In genomic region chr6:142942805-142943227, GRCh38 we compare ENCODE assay signal across 8 cellular contexts. TPM values are rescaled to one million over a fixed set of nuclear protein-coding genes. Genes with fewer than 3 reads are reported as not detected.
A peak's percentile ranks its signal among the peaks of the same experiment; 100 is the strongest.
DNase-seq lines count a peak whose midpoint lies in the region; ATAC-seq and TF ChIP-seq lines count a peak whose summit lies in the region.

No MANE protein-coding gene starts in this region.

- no peak for TF ChIP-seq EP300 in tibial nerve (IDR thresholded peaks at IDR 0.05)

- H3K36me3 Mint-ChIP-seq in activated CD8-positive, alpha-beta T cell treated with anti-CD3 and anti-CD28 coated beads, Interleukin-2, amount 10 ng/mL, durations not matched to agents 7 days and 5 days (ENCODE audit: low read depth): peaks cover 22% of the 10 kb centered on the region

- peaks cover 0 to 35% (median 10%) of the 10 kb centered on the region in 4 donors for H3K4me1 ChIP-seq in tibial nerve

- H3K4me3 ChIP-seq in tibial nerve: no peak overlapping the region

- no peaks in the 10 kb centered on the region for H3K27me3 ChIP-seq in tibial nerve

- H3K36me3 ChIP-seq in tibial nerve: no peaks in the 10 kb centered on the region

- DNase-seq in DMS53 (lab: John Stamatoyannopoulos, UW) (peak; percentile 73), HuH-7 (ENCODE audit: low spot score) (peak; percentile 41), iris pigment epithelial cell (ENCODE audit: low read depth) (peak; percentile 71), tibial nerve (ENCODE audit: low spot score in 2 of 2) (no peak), NCI-H146 treated with DMSO at 0.1 percent for 48 hours (lab: John Stamatoyannopoulos, UW; ENCODE audit: unreplicated experiment) (no peak)
- DNase-seq in activated CD8-positive, alpha-beta T cell treated with anti-CD3 and anti-CD28 coated beads, Interleukin-2, amount 10 ng/mL, durations not matched to agents 7 days and 5 days: no peak

- peak overlapping the region; percentile 100 for H3K4me3 Mint-ChIP-seq in activated CD8-positive, alpha-beta T cell treated with anti-CD3 and anti-CD28 coated beads, Interleukin-2, amount 10 ng/mL, durations not matched to agents 7 days and 5 days

- TF ChIP-seq POLR2A in tibial nerve (IDR thresholded peaks at IDR 0.05): no peak

- CTCF ChIA-PET in activated CD8-positive, alpha-beta T cell treated with anti-CD3 and anti-CD28 coated beads, Interleukin-2, amount 10 ng/mL, durations not matched to agents 7 days and 5 days (lab: Charles Lee): interaction anchor here (0.8 to 3.2 kb wide), 19 partner anchors 8 to 123 kb away, joined by 3 to 22 read pairs (median 4); no protein-coding TSS in a partner anchor

- WGBS in tibial nerve, 2 donors: 50 to 55% methylated on average over 3 of the region's 3 CpGs

- no peaks in the 10 kb centered on the region for H3K9me3 ChIP-seq in tibial nerve

- no peaks in the 10 kb centered on the region for H3K9me3 Mint-ChIP-seq in activated CD8-positive, alpha-beta T cell treated with anti-CD3 and anti-CD28 coated beads, Interleukin-2, amount 10 ng/mL, durations not matched to agents 7 days and 5 days (ENCODE audit: insufficient read depth)

- H3K4me1 Mint-ChIP-seq in activated CD8-positive, alpha-beta T cell treated with anti-CD3 and anti-CD28 coated beads, Interleukin-2, amount 10 ng/mL, durations not matched to agents 7 days and 5 days (ENCODE audit: low read depth): peaks cover 62% of the 10 kb centered on the region

- ATAC-seq in activated CD8-positive, alpha-beta T cell treated with anti-CD3 and anti-CD28 coated beads, Interleukin-2, amount 10 ng/mL, durations not matched to agents 7 days and 5 days: no peak
- ATAC-seq in HG03280 (IDR thresholded peaks at IDR 0.05; ENCODE audit: unreplicated experiment): no peak
- no peak for ATAC-seq in HG03571 (IDR thresholded peaks at IDR 0.05; ENCODE audit: unreplicated experiment)

- H3K27ac ChIP-seq in tibial nerve: peak overlapping the region in 2 of 4 donors; percentile 95 to 99

- peak overlapping the region; percentile 100 for H3K27ac Mint-ChIP-seq in activated CD8-positive, alpha-beta T cell treated with anti-CD3 and anti-CD28 coated beads, Interleukin-2, amount 10 ng/mL, durations not matched to agents 7 days and 5 days

- TF ChIP-seq CTCF in tibial nerve (IDR thresholded peaks at IDR 0.05): peak; percentile 39 to 62 (median 51)

- POLR2A ChIA-PET in activated CD8-positive, alpha-beta T cell treated with anti-CD3 and anti-CD28 coated beads, Interleukin-2, amount 10 ng/mL, durations not matched to agents 7 days and 5 days (lab: Charles Lee): interaction anchor here (0.6 to 4.0 kb wide), 15 partner anchors 8 to 100 kb away, joined by 3 to 59 read pairs (median 8); no protein-coding TSS in a partner anchor

- H3K27me3 Mint-ChIP-seq in activated CD8-positive, alpha-beta T cell treated with anti-CD3 and anti-CD28 coated beads, Interleukin-2, amount 10 ng/mL, durations not matched to agents 7 days and 5 days (ENCODE audit: low read depth): peaks cover 3% of the 10 kb centered on the region

RNA-seq across cellular contexts. Expression of gene HIVEP2, which starts 2.2 kb away (rescaled TPM):
- 10 to 100 TPM; 22.8 to 23.1 TPM for total RNA-seq in activated CD8-positive, alpha-beta T cell treated with anti-CD3 and anti-CD28 coated beads, Interleukin-2, amount 10 ng/mL, durations not matched to agents 7 days and 5 days
- total RNA-seq in tibial nerve: 10 to 100 TPM; 15.9 to 24.0 (median 19.9) TPM

Comparison
In these comparisons a context has a peak if more than half of its experiments do, and no peak if none do; other contexts are left out.
1. DNase-seq: peak in DMS53 (single experiment), HuH-7 (single experiment) and iris pigment epithelial cell (single experiment); none in activated CD8-positive, alpha-beta T cell treated with anti-CD3 and anti-CD28 coated beads, Interleukin-2, amount 10 ng/mL, durations not matched to agents 7 days and 5 days (single experiment), tibial nerve (0 of 2) and NCI-H146 treated with DMSO at 0.1 percent for 48 hours (single experiment).